ENCODE assay signal across 4 cellular contexts in genomic region chr12:21585485-21585884, GRCh38.
A peak's percentile ranks its signal among the peaks of the same experiment; 100 is the strongest.
TF ChIP-seq lines count a peak whose summit lies in the region.

No MANE protein-coding gene starts in this region.

TF ChIP-seq in HepG2, 621 proteins besides CTCF, POLR2A, EP300 and RAD21:
- TF ChIP-seq USF2 (IDR thresholded peaks at IDR 0.05; ENCODE audit: low read depth, low read length) (peak; percentile 35; the same call in 1 of the 2 replicates), USF2 (CRISPR knock-in tag; IDR thresholded peaks at IDR 0.05; ENCODE audit: borderline replicate concordance) (no peak), JUN (CRISPR knock-in tag; IDR thresholded peaks at IDR 0.05) (no peak), RAD51 (IDR thresholded peaks at IDR 0.05; ENCODE audit: borderline replicate concordance) (peak; percentile 79; the same call in 1 of the 2 replicates)

TF ChIP-seq in A549, 52 proteins besides CTCF, POLR2A, EP300 and RAD21:
- TF ChIP-seq ZNF302 (CRISPR knock-in tag; IDR thresholded peaks at IDR 0.05) = no peak
- no peak for TF ChIP-seq CBX2 (IDR thresholded peaks at IDR 0.05; ENCODE audit: borderline replicate concordance, low read depth)
- TF ChIP-seq USF2 (IDR thresholded peaks at IDR 0.05) = peak; percentile 64
- TF ChIP-seq POLR2AphosphoS2 (conservative IDR thresholded peaks at IDR 0.05; ENCODE audit: low read length) = no peak
- TF ChIP-seq CHD2 (IDR thresholded peaks at IDR 0.05; ENCODE audit: low read length, partially characterized antibody) = no peak

TF ChIP-seq in GM12878, 131 proteins besides CTCF, POLR2A, EP300 and RAD21:
- TF ChIP-seq RAD51 (IDR thresholded peaks at IDR 0.05) (0 out of 2 replicates have a peak, but pooled peaks have one; percentile 25), MAX (IDR thresholded peaks at IDR 0.05; ENCODE audit: low read depth, low read length) (no peak)

TF ChIP-seq in K562, 482 proteins besides CTCF, POLR2A, EP300 and RAD21:
- TF ChIP-seq TFE3 (CRISPR knock-in tag; IDR thresholded peaks at IDR 0.05) = peak; percentile 78
- no peak for TF ChIP-seq ZNF778 (CRISPR knock-in tag; IDR thresholded peaks at IDR 0.05)
- 0 out of 2 replicates have a peak, but pooled peaks have one; percentile 4 for TF ChIP-seq CBFA2T2 (conservative IDR thresholded peaks at IDR 0.05)
TF ChIP-seq in K562: peak in this region for 2.
